ENCODE assay signal across 20 cellular contexts in the genomic region with DNA sequence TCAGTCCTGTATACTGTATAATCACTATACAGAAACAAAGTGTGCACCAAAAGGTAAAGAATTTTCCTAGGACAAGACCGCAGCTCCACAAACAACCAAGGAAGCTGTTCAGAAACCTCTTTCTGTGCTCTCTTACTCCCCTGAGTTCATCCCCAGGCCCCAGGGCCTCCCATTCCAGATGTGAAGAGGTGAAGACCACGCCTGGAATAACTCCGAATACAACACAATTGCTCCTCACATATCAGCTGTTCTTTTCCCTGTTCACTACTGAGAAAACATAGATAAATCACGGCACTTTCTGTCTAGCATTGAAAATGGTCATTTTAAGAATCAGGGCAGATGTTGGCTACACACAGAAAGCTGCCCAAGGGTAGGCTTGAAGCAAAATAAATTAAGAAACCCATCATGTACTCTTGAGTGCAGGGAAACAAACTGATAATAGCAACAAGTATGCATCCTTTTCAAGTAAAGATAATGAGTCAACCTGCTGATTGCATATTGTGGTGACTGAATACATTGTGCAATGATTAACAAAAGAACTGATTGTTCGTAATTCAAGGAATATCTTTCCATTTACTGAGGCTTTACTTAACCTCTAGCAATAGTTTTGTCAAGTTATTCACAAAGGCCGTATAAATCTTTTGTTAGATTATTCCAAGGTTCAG.
DNase-seq lines count a peak whose midpoint lies in the region; ATAC-seq, FAIRE-seq and TF ChIP-seq lines count a peak whose summit lies in the region.
"Had no signal": no experiment of that assay in that cellular context is flagged by ENCODE, and none has a peak within 500 bp of the region (broad histone marks: within the 10 kb centered on the region; RNA-seq: fewer than 3 reads in every experiment).

No MANE protein-coding gene starts in this region.

- H3K9ac ChIP-seq in K562 (ENCODE audit: insufficient read depth in 1 of 2, low read depth in 2 of 2, low read length in 2 of 2) = no peak overlapping the region
- H3K9ac ChIP-seq: BLaER1 treated with 17β-estradiol and CSF1 and Interleukin-3, amounts not matched to agents 10 nM and 100 nM; SK-N-SH had no signal

- H3K4me1 ChIP-seq in K562 (replicated peaks in 1 of 2; ENCODE audit: control insufficient read depth in 2 of 2, insufficient read depth in 2 of 2, low read length in 2 of 2) = no peaks in the 10 kb centered on the region
- H3K4me1 ChIP-seq in foreskin keratinocyte = no peaks in the 10 kb centered on the region
- H3K4me1 ChIP-seq: BLaER1 treated with 17β-estradiol and CSF1 and Interleukin-3, amounts not matched to agents 10 nM and 100 nM; uterus had no signal

- DNase-seq in HT1080 (ENCODE audit: low read depth) (peak; percentile 69), K562 (ENCODE audit: extremely low read depth in 1 of 4, low spot score in 3 of 4) (no peak), foreskin keratinocyte (peak; percentile 22 to 53), sciatic nerve (ENCODE audit: low spot score) (no peak), NCI-H2171 treated with DMSO at 0.1 percent for 48 hours (lab: John Stamatoyannopoulos, UW) (no peak)
- DNase-seq in stimulated activated CD4-positive, alpha-beta T cell treated with anti-CD3 and anti-CD28 coated beads, Interleukin-2, amount 100 ng/mL, for 24 hours = no peak
- DNase-seq in stimulated activated naive CD4-positive, alpha-beta T cell (lab: John Stamatoyannopoulos, UW) = no peak
- DNase-seq: activated CD4-positive, alpha-beta T cell treated with anti-CD3 and anti-CD28 coated beads, Interleukin-2, amount 50 U/mL, for 48 hours; activated T-cell treated with anti-CD3 and anti-CD28 coated beads, Interleukin-2, amount 50 U/mL, for 48 hours; DMS79 treated with DMSO at 0.1 percent for 48 hours; erythroblast; NCI-H1105 treated with DMSO at 0.1 percent for 48 hours; SK-N-SH; stimulated activated naive B cell treated with anti-CD40 and anti-IgM and Interleukin-4, amounts not matched to agents 10 μg/mL and 1 μg/mL and 100 μg/mL, for 72 hours; uterus had no signal

- no peak for TF ChIP-seq RAD21 in K562 (CRISPR knock-in tag; conservative IDR thresholded peaks at IDR 0.05 in 1 of 2, IDR thresholded peaks at IDR 0.05 in 1 of 2)

- H2AFZ ChIP-seq in K562 (ENCODE audit: low read depth, low read length) = no peak overlapping the region

- H3K27ac ChIP-seq in K562 (ENCODE audit: extremely low read depth, low read depth, low read length) (no peak overlapping the region), foreskin keratinocyte (no peak overlapping the region)
- H3K27ac ChIP-seq: BLaER1 treated with 17β-estradiol and CSF1 and Interleukin-3, amounts not matched to agents 10 nM and 100 nM; uterus had no signal

- no peaks in the 10 kb centered on the region for H3K36me3 ChIP-seq in K562 (ENCODE audit: control insufficient read depth, insufficient read depth, low read length)
- H3K36me3 ChIP-seq: BLaER1 treated with 17β-estradiol and CSF1 and Interleukin-3, amounts not matched to agents 10 nM and 100 nM; uterus had no signal

- POLR2A ChIA-PET in K562 (lab: Yijun Ruan, JAX) = interaction anchor here (0.5 kb wide), 1 partner anchor 375 kb away, joined by 3 read pairs; no protein-coding TSS in a partner anchor

- H3K4me2 ChIP-seq in K562 (ENCODE audit: insufficient read depth, low read length) = no peak overlapping the region
- H3K4me2 ChIP-seq: BLaER1 treated with 17β-estradiol and CSF1 and Interleukin-3, amounts not matched to agents 10 nM and 100 nM; SK-N-SH had no signal

- TF ChIP-seq CTCF in K562 (IDR thresholded peaks at IDR 0.05 in 2 of 3, conservative IDR thresholded peaks at IDR 0.05 in 1 of 3; ENCODE audit: insufficient read depth in 2 of 3, low read depth in 1 of 3, low read length in 3 of 3) = no peak
- TF ChIP-seq CTCF in foreskin keratinocyte (conservative IDR thresholded peaks at IDR 0.05) = no peak

- no peak overlapping the region for H3K4me3 ChIP-seq in K562
- H3K4me3 ChIP-seq: BLaER1 treated with 17β-estradiol and CSF1 and Interleukin-3, amounts not matched to agents 10 nM and 100 nM; skin epidermis; uterus had no signal

- no TSS peak for BruUV-seq in K562 (replicated peaks; lab: Mats Ljungman, UMichigan)

- no peaks in the 10 kb centered on the region for H4K20me1 ChIP-seq in K562 (replicated peaks; ENCODE audit: control insufficient read depth, insufficient read depth, low read length)
- H4K20me1 ChIP-seq: BLaER1 treated with 17β-estradiol and CSF1 and Interleukin-3, amounts not matched to agents 10 nM and 100 nM had no signal

- no peaks in the 10 kb centered on the region for H3K27me3 ChIP-seq in K562 (ENCODE audit: control insufficient read depth in 2 of 2, insufficient read depth in 2 of 2, low read length in 2 of 2)
- H3K27me3 ChIP-seq in foreskin keratinocyte = no peaks in the 10 kb centered on the region
- H3K27me3 ChIP-seq: BLaER1 treated with 17β-estradiol and CSF1 and Interleukin-3, amounts not matched to agents 10 nM and 100 nM; uterus had no signal

- no peaks in the 10 kb centered on the region for H3K9me1 ChIP-seq in K562 (ENCODE audit: control insufficient read depth, insufficient read depth, low read length)

- intact Hi-C loops in K562 (cut with micrococcal nuclease) = no loop called here
- intact Hi-C loops in sciatic nerve (cut with DNase I) = no loop called here

- in situ Hi-C loops in K562 (cut with MboI) = no loop called here

- FAIRE-seq in K562 (lab: Jason Lieb, UNC) = no peak
- FAIRE-seq: colon, TTC549 had no signal

- ATAC-seq in K562 = no peak
- peak; percentile 89 for ATAC-seq in foreskin keratinocyte
- peak; percentile 51 for ATAC-seq in sciatic nerve
- ATAC-seq: HCT116; stimulated activated naive B cell treated with anti-CD40 and anti-IgM and Interleukin-4, amounts not matched to agents 10 μg/mL and 1 μg/mL and 100 μg/mL, for 72 hours had no signal

- H3K9me3 ChIP-seq in K562 (replicated peaks; ENCODE audit: control insufficient read depth, insufficient read depth, low read depth, low read length) = no peaks in the 10 kb centered on the region
- H3K9me3 ChIP-seq: BLaER1 treated with 17β-estradiol and CSF1 and Interleukin-3, amounts not matched to agents 10 nM and 100 nM; SK-N-SH; uterus had no signal

- 0% methylated on average over 6 of the region's 6 CpGs for WGBS in K562 (ENCODE audit: insufficient coverage, low coverage, missing lambda C conversion rate)

- CTCF ChIA-PET in K562 (lab: Yijun Ruan, JAX; ENCODE audit: low intra/inter-chr PET ratio) = interaction anchor here (0.7 kb wide), 1 partner anchor 95 kb away, joined by 3 read pairs; no protein-coding TSS in a partner anchor

- no peak for TF ChIP-seq EP300 in K562 (IDR thresholded peaks at IDR 0.05; ENCODE audit: low read length)

- no peak for TF ChIP-seq POLR2A in K562 (conservative IDR thresholded peaks at IDR 0.05)

- H3K79me2 ChIP-seq in K562 (ENCODE audit: control insufficient read depth, insufficient read depth, low read length) = no peaks in the 10 kb centered on the region

TF ChIP-seq in K562, 482 proteins besides CTCF, POLR2A, EP300 and RAD21 (continues in another document):
- TF ChIP-seq GMEB1 (CRISPR knock-in tag; IDR thresholded peaks at IDR 0.05) (no peak), ATF3 (IDR thresholded peaks at IDR 0.05) (no peak), ATF3 (CRISPR knock-in tag; conservative IDR thresholded peaks at IDR 0.05) (no peak), HEY1 (CRISPR knock-in tag; IDR thresholded peaks at IDR 0.05; ENCODE audit: borderline replicate concordance) (no peak)
- TF ChIP-seq, protein P1, sequence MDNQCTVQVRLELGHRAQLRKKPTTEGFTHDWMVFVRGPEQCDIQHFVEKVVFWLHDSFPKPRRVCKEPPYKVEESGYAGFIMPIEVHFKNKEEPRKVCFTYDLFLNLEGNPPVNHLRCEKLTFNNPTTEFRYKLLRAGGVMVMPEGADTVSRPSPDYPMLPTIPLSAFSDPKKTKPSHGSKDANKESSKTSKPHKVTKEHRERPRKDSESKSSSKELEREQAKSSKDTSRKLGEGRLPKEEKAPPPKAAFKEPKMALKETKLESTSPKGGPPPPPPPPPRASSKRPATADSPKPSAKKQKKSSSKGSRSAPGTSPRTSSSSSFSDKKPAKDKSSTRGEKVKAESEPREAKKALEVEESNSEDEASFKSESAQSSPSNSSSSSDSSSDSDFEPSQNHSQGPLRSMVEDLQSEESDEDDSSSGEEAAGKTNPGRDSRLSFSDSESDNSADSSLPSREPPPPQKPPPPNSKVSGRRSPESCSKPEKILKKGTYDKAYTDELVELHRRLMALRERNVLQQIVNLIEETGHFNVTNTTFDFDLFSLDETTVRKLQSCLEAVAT (IDR thresholded peaks at IDR 0.05) = no peak

Comparison
In these comparisons a context has a peak if more than half of its experiments do, and no peak if none do; other contexts are left out.
1. DNase-seq: peak in HT1080 (single experiment) and foreskin keratinocyte (2 of 2); none in K562 (0 of 4), sciatic nerve (single experiment), NCI-H2171 treated with DMSO at 0.1 percent for 48 hours (single experiment), stimulated activated CD4-positive, alpha-beta T cell treated with anti-CD3 and anti-CD28 coated beads, Interleukin-2, amount 100 ng/mL, for 24 hours (0 of 2) and stimulated activated naive CD4-positive, alpha-beta T cell (0 of 6).